In genomic region chr4:150722908-150723362, GRCh38 we compare ENCODE assay signal across 9 cellular contexts.
DNase-seq lines count a peak whose midpoint lies in the region; ATAC-seq and TF ChIP-seq lines count a peak whose summit lies in the region.
"Had no signal": no experiment of that assay in that cellular context is flagged by ENCODE, and none has a peak within 500 bp of the region (broad histone marks: within the 10 kb centered on the region; RNA-seq: fewer than 3 reads in every experiment).

No MANE protein-coding gene starts in this region.

- H3K27me3 Mint-ChIP-seq in CD8-positive, alpha-beta T cell (ENCODE audit: low read depth) = no peaks in the 10 kb centered on the region
- H3K27me3 Mint-ChIP-seq: activated T-cell treated with anti-CD3 and anti-CD28 coated beads, Interleukin-2, amount 50 U/mL, for 24 hours had no signal

- intact Hi-C loops in CD8-positive, alpha-beta T cell (cut with DNase I, micrococcal nuclease) = no loop called here

- H3K79me2 ChIP-seq in ACC112 (ENCODE audit: control insufficient read depth, insufficient read depth, low read length, unreplicated experiment) = no peaks in the 10 kb centered on the region

- POLR2A ChIA-PET in CD8-positive, alpha-beta T cell (lab: Charles Lee) = no interaction called here

- no peak for ATAC-seq in CD8-positive, alpha-beta T cell
- no peak for ATAC-seq in HG02623 (IDR thresholded peaks at IDR 0.05; ENCODE audit: unreplicated experiment)

- H3K27me3 ChIP-seq in ACC112 (ENCODE audit: insufficient read depth, low read length) = no peaks in the 10 kb centered on the region
- no peaks in the 10 kb centered on the region for H3K27me3 ChIP-seq in CD8-positive, alpha-beta T cell (ENCODE audit: insufficient read depth, low read length)

- H3K36me3 ChIP-seq in ACC112 (ENCODE audit: insufficient read depth, low read length) = peaks cover 9% of the 10 kb centered on the region; the same call in 1 of the 2 replicates
- peaks cover 5% of the 10 kb centered on the region for H3K36me3 ChIP-seq in CD8-positive, alpha-beta T cell (ENCODE audit: insufficient read depth, low read length)

- CTCF ChIA-PET in CD8-positive, alpha-beta T cell (lab: Charles Lee) = no interaction called here

- H2AFZ ChIP-seq in ACC112 (ENCODE audit: low read length, unreplicated experiment) = peak overlapping the region; percentile 57

- no peak overlapping the region for H3K4me3 ChIP-seq in ACC112 (ENCODE audit: low read depth, low read length)
- no peak overlapping the region for H3K4me3 ChIP-seq in CD8-positive, alpha-beta T cell (ENCODE audit: low read depth, low read length)

- DNase-seq in RPMI7951 (ENCODE audit: low read depth) = peak; percentile 53
- peak; percentile 94 for DNase-seq in fibroblast of gingiva (ENCODE audit: low read depth)
- peak; percentile 93 for DNase-seq in mucosa of gallbladder (ENCODE audit: low spot score)
- no peak for DNase-seq in GM19240 (ENCODE audit: insufficient read length, low spot score)
- DNase-seq in NCI-H2029 treated with DMSO at 0.1 percent for 48 hours (lab: John Stamatoyannopoulos, UW) = no peak
- DNase-seq in CD8-positive, alpha-beta T cell = no peak
- DNase-seq: activated T-cell treated with anti-CD3 and anti-CD28 coated beads, Interleukin-2, amount 50 U/mL, for 24 hours had no signal

- no peak overlapping the region for H3K27ac Mint-ChIP-seq in CD8-positive, alpha-beta T cell
- H3K27ac Mint-ChIP-seq: activated T-cell treated with anti-CD3 and anti-CD28 coated beads, Interleukin-2, amount 50 U/mL, for 24 hours had no signal

- no peak overlapping the region for H3K4me3 Mint-ChIP-seq in CD8-positive, alpha-beta T cell
- H3K4me3 Mint-ChIP-seq: activated T-cell treated with anti-CD3 and anti-CD28 coated beads, Interleukin-2, amount 50 U/mL, for 24 hours had no signal

- H3K4me1 ChIP-seq in ACC112 (ENCODE audit: control insufficient read depth, insufficient read depth, low read length, unreplicated experiment) = peaks cover 18% of the 10 kb centered on the region
- H3K4me1 ChIP-seq in CD8-positive, alpha-beta T cell (ENCODE audit: insufficient read depth, low read length) = no peaks in the 10 kb centered on the region

- TF ChIP-seq CTCF in CD8-positive, alpha-beta T cell (IDR thresholded peaks at IDR 0.05) = no peak

- peak overlapping the region; percentile 31; the same call in 1 of the 2 replicates for H3K27ac ChIP-seq in ACC112 (ENCODE audit: low read depth, low read length)
- no peak overlapping the region for H3K27ac ChIP-seq in CD8-positive, alpha-beta T cell (ENCODE audit: low read depth, low read length)

- peaks cover 4% of the 10 kb centered on the region for H3K4me1 Mint-ChIP-seq in CD8-positive, alpha-beta T cell (ENCODE audit: low read depth)

- H3K9me3 ChIP-seq in CD8-positive, alpha-beta T cell (ENCODE audit: low read length) = peaks cover 7% of the 10 kb centered on the region

- peaks cover 64% of the 10 kb centered on the region for H3K36me3 Mint-ChIP-seq in CD8-positive, alpha-beta T cell

- peaks cover 16% of the 10 kb centered on the region for H3K9me3 Mint-ChIP-seq in CD8-positive, alpha-beta T cell

Comparison
In these comparisons a context has a peak if more than half of its experiments do, and no peak if none do; other contexts are left out.
1. DNase-seq: peak in RPMI7951 (single experiment), fibroblast of gingiva (single experiment) and mucosa of gallbladder (single experiment); none in GM19240 (single experiment), NCI-H2029 treated with DMSO at 0.1 percent for 48 hours (single experiment) and CD8-positive, alpha-beta T cell (0 of 7).